17 cellular contexts compared by ENCODE assay signal in the genomic region with DNA sequence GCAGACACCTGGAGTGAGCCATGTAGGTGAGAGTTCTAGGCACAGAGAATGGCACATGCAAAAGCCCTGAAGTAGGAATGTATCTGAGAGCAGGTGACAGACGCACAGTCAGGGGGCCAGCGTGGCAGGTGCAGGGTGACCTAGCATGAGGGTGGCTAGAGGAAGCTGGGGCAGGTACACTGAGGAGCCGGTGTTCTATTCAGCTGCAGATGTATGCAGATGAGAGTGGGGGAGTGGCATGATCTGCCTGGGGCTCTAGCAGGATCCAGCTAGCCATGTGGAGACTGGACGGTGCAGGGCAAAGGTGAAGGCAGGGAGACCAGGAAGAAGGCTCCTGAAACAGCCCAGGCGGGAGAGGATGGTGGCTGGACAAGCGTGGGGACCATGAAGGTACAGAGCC. TPM values are rescaled to one million over a fixed set of nuclear protein-coding genes. Genes with fewer than 3 reads are reported as not detected.
DNase-seq lines count a peak whose midpoint lies in the region; ATAC-seq and TF ChIP-seq lines count a peak whose summit lies in the region.
"Had no signal": no experiment of that assay in that cellular context is flagged by ENCODE, and none has a peak within 500 bp of the region (broad histone marks: within the 10 kb centered on the region; RNA-seq: fewer than 3 reads in every experiment).

No MANE protein-coding gene starts in this region.

- H3K36me3 ChIP-seq in BLaER1 treated with 17β-estradiol and CSF1 and Interleukin-3, amounts not matched to agents 10 nM and 100 nM, result peaks cover 45 to 88% (median 63%) of the 10 kb centered on the region in 11 experiments
- H3K36me3 ChIP-seq in RWPE2 (ENCODE audit: low read depth) (peaks cover 87% of the 10 kb centered on the region), sigmoid colon (peaks cover 10 to 40% (median 20%) of the 10 kb centered on the region in 4 donors), tibial artery (peaks cover 9 to 42% (median 28%) of the 10 kb centered on the region in 3 donors)

- H3K36me3 Mint-ChIP-seq in stimulated activated memory B cell treated with anti-CD40 and anti-IgM and Interleukin-4, amounts not matched to agents 10 μg/mL and 1 μg/mL and 100 μg/mL, for 72 hours, result peaks cover 53% of the 10 kb centered on the region

- H3K4me2 ChIP-seq in BLaER1 treated with 17β-estradiol and CSF1 and Interleukin-3, amounts not matched to agents 10 nM and 100 nM, result peak overlapping the region in 5 of 11 experiments; percentile 29 to 70 (median 54); a peak in 9 of 22 replicates

- ATAC-seq in RWPE2 (ENCODE audit: low read depth) (no peak), GM18861 (IDR thresholded peaks at IDR 0.05; ENCODE audit: unreplicated experiment) (no peak)
- no peak for ATAC-seq in stimulated activated memory B cell treated with anti-CD40 and anti-IgM and Interleukin-4, amounts not matched to agents 10 μg/mL and 1 μg/mL and 100 μg/mL, for 72 hours

- DNase-seq in ELF-1 (ENCODE audit: low read depth, low spot score) (peak; percentile 84), RWPE2 (ENCODE audit: low spot score) (no peak), sigmoid colon (no peak), tibial artery (no peak)
- DNase-seq: activated CD4-positive, alpha-beta T cell treated with anti-CD3 and anti-CD28 coated beads for 4 hours; activated naive CD4-positive, alpha-beta T cell; BE2C; central memory CD4-positive, alpha-beta T cell; midbrain; NCI-H1092; stimulated activated CD4-positive, alpha-beta T cell treated with anti-CD3 and anti-CD28 coated beads, Interleukin-2, amount 100 ng/mL, for 48 hours; stimulated activated naive CD4-positive, alpha-beta T cell had no signal

- TF ChIP-seq POLR2A in sigmoid colon (IDR thresholded peaks at IDR 0.05), result no peak

- H3K27me3 ChIP-seq in BLaER1 treated with 17β-estradiol and CSF1 and Interleukin-3, amounts not matched to agents 10 nM and 100 nM, result no peaks in the 10 kb centered on the region
- H3K27me3 ChIP-seq in RWPE2 (ENCODE audit: insufficient read depth, poor library complexity, severe bottlenecking) (no peaks in the 10 kb centered on the region), layer of hippocampus (ENCODE audit: control insufficient read depth, insufficient read depth, low read length) (no peaks in the 10 kb centered on the region), sigmoid colon (no peaks in the 10 kb centered on the region), tibial artery (no peaks in the 10 kb centered on the region)
- H3K27me3 ChIP-seq: BE2C, esophagus muscularis mucosa had no signal

- no peaks in the 10 kb centered on the region for H3K9me3 ChIP-seq in BLaER1 treated with 17β-estradiol and CSF1 and Interleukin-3, amounts not matched to agents 10 nM and 100 nM (replicated peaks in 1 of 11)
- H3K9me3 ChIP-seq in RWPE2 (ENCODE audit: severe bottlenecking) (no peaks in the 10 kb centered on the region), sigmoid colon (no peaks in the 10 kb centered on the region), tibial artery (no peaks in the 10 kb centered on the region)
- H3K9me3 ChIP-seq: BE2C, esophagus muscularis mucosa had no signal

- TF ChIP-seq CTCF in RWPE2 (IDR thresholded peaks at IDR 0.05; ENCODE audit: poor library complexity, severe bottlenecking), result no peak
- TF ChIP-seq CTCF in sigmoid colon (IDR thresholded peaks at IDR 0.05), result no peak
- TF ChIP-seq CTCF in tibial artery (IDR thresholded peaks at IDR 0.05), result no peak

- peaks cover 49% of the 10 kb centered on the region for H3K4me1 Mint-ChIP-seq in stimulated activated memory B cell treated with anti-CD40 and anti-IgM and Interleukin-4, amounts not matched to agents 10 μg/mL and 1 μg/mL and 100 μg/mL, for 72 hours

- TF ChIP-seq EP300 in sigmoid colon (IDR thresholded peaks at IDR 0.05), result no peak

- H4K20me1 ChIP-seq in BLaER1 treated with 17β-estradiol and CSF1 and Interleukin-3, amounts not matched to agents 10 nM and 100 nM, result peaks cover 9 to 95% (median 50%) of the 10 kb centered on the region in 11 experiments; a peak in 18 of 22 replicates

- peak overlapping the region in 5 of 11 experiments; percentile 21 to 75 (median 37); a peak in 6 of 22 replicates for H3K9ac ChIP-seq in BLaER1 treated with 17β-estradiol and CSF1 and Interleukin-3, amounts not matched to agents 10 nM and 100 nM

- H3K4me3 Mint-ChIP-seq in stimulated activated memory B cell treated with anti-CD40 and anti-IgM and Interleukin-4, amounts not matched to agents 10 μg/mL and 1 μg/mL and 100 μg/mL, for 72 hours, result no peak overlapping the region

- H3K27me3 Mint-ChIP-seq in stimulated activated memory B cell treated with anti-CD40 and anti-IgM and Interleukin-4, amounts not matched to agents 10 μg/mL and 1 μg/mL and 100 μg/mL, for 72 hours, result no peaks in the 10 kb centered on the region

- H3K27ac Mint-ChIP-seq in stimulated activated memory B cell treated with anti-CD40 and anti-IgM and Interleukin-4, amounts not matched to agents 10 μg/mL and 1 μg/mL and 100 μg/mL, for 72 hours, result no peak overlapping the region

- H3K9me3 Mint-ChIP-seq in stimulated activated memory B cell treated with anti-CD40 and anti-IgM and Interleukin-4, amounts not matched to agents 10 μg/mL and 1 μg/mL and 100 μg/mL, for 72 hours, result no peaks in the 10 kb centered on the region

- intact Hi-C loops in sigmoid colon (cut with DNase I), result no loop called here
- intact Hi-C loops in tibial artery (cut with DNase I; ENCODE audit: low total_unique reads), result no loop called here

- H3K4me1 ChIP-seq in BLaER1 treated with 17β-estradiol and CSF1 and Interleukin-3, amounts not matched to agents 10 nM and 100 nM, result peaks cover 33 to 100% (median 88%) of the 10 kb centered on the region in 10 experiments
- H3K4me1 ChIP-seq in RWPE2 (ENCODE audit: insufficient read depth, poor library complexity, severe bottlenecking) (peaks cover 71% of the 10 kb centered on the region), sigmoid colon (peaks cover 0 to 58% (median 41%) of the 10 kb centered on the region in 4 donors), tibial artery (peaks cover 0 to 55% (median 34%) of the 10 kb centered on the region in 4 donors)
- H3K4me1 ChIP-seq: BE2C had no signal

- no peak overlapping the region for H3K4me3 ChIP-seq in BLaER1 treated with 17β-estradiol and CSF1 and Interleukin-3, amounts not matched to agents 10 nM and 100 nM
- H3K4me3 ChIP-seq in RWPE2 (ENCODE audit: severe bottlenecking) (no peak overlapping the region), sigmoid colon (no peak overlapping the region), tibial artery (no peak overlapping the region)
- H3K4me3 ChIP-seq: esophagus muscularis mucosa had no signal

- WGBS in sigmoid colon, 2 donors, result 68 to 85% methylated on average over 6 of the region's 6 CpGs

- peak overlapping the region in 8 of 11 experiments; percentile 29 to 93 (median 87); a peak in 10 of 22 replicates for H3K27ac ChIP-seq in BLaER1 treated with 17β-estradiol and CSF1 and Interleukin-3, amounts not matched to agents 10 nM and 100 nM
- peak overlapping the region; percentile 91 for H3K27ac ChIP-seq in RWPE2 (ENCODE audit: poor library complexity, severe bottlenecking)
- H3K27ac ChIP-seq in layer of hippocampus (ENCODE audit: low read depth, low read length), result peak overlapping the region; percentile 46
- H3K27ac ChIP-seq in sigmoid colon, result peak overlapping the region in 1 of 4 donors; percentile 79
- H3K27ac ChIP-seq in tibial artery, result peak overlapping the region in 1 of 2 donors; percentile 68

RNA-seq across cellular contexts. Expression of a gene that starts 10.7 kb away (rescaled TPM):
- 10 to 100 TPM; 19.1 to 27.4 (median 22.6) TPM for total RNA-seq in sigmoid colon
- polyA plus RNA-seq in sigmoid colon, result 10 to 100 TPM; 13.8 to 24.2 (median 14.3) TPM

RNA-seq across cellular contexts. Expression of a gene that starts 29.9 kb away (rescaled TPM):
- 100 to 1,000 TPM in 1 of 4 donors, 10 to 100 TPM in 3; 55.0 to 117 (median 65.6) TPM for total RNA-seq in sigmoid colon
- polyA plus RNA-seq in sigmoid colon, result 10 to 100 TPM; 80.4 to 94.1 (median 91.3) TPM

RNA-seq across cellular contexts. Expression of a gene that starts 47.8 kb away (rescaled TPM):
- total RNA-seq in sigmoid colon, result 100 to 1,000 TPM in 2 of 4 donors, 10 to 100 TPM in 2; 53.2 to 173 (median 93.6) TPM
- polyA plus RNA-seq in sigmoid colon, result 10 to 100 TPM in 2 of 3 donors, 1 to 10 TPM in 1; 6.9 to 17.4 (median 12.2) TPM
